8 cellular contexts compared by ENCODE assay signal in the genomic region with DNA sequence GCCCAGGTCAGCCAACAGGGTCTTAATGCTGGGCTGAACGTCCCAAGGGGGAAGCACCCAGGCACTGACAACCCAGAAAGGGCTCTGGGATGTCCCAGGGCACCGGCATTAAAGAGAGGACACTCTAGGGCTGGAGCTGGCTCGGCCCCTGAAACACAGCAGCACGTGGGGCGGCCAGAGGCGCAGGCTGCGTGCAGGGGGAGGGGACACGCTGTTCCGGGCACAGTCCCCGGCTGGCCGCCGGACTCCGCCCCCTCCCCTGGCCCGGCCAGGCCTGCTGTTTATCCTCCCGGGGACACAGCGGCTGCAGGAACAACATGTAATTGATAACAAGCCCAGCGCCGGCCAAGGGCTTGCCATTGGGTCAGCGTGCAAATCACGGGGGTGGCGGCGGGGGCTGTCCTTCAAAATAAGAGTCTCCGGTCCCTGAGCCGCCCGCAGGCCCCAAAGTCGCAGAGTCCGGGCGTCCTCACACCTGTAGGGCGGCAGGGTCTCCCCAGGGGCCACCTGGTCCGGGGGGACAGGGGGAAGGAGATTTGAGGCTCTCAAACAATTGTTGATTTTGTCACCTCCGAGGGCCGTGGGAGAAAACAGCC. TPM values are rescaled to one million over a fixed set of nuclear protein-coding genes. Genes with fewer than 3 reads are reported as not detected.
A peak's percentile ranks its signal among the peaks of the same experiment; 100 is the strongest.
DNase-seq lines count a peak whose midpoint lies in the region; TF ChIP-seq lines count a peak whose summit lies in the region.

No MANE protein-coding gene starts in this region.

- H3K9ac ChIP-seq in SK-N-MC (ENCODE audit: insufficient read length), result no peak overlapping the region

- no peaks in the 10 kb centered on the region for H3K9me3 ChIP-seq in SK-N-MC (ENCODE audit: low read depth, low read length)

- H3K79me2 ChIP-seq in ACC112 (ENCODE audit: control insufficient read depth, insufficient read depth, low read length, unreplicated experiment), result no peaks in the 10 kb centered on the region

- peaks cover 24% of the 10 kb centered on the region for H3K27me3 ChIP-seq in ACC112 (ENCODE audit: insufficient read depth, low read length)

- peak overlapping the region; percentile 45 for H2AFZ ChIP-seq in ACC112 (ENCODE audit: low read length, unreplicated experiment)

- H3K4me3 Mint-ChIP-seq in endothelial cell (ENCODE audit: unreplicated experiment), result peak overlapping the region; percentile 89

- peaks cover 36% of the 10 kb centered on the region for H3K4me1 ChIP-seq in ACC112 (ENCODE audit: control insufficient read depth, insufficient read depth, low read length, unreplicated experiment)

- H3K36me3 Mint-ChIP-seq in endothelial cell (ENCODE audit: low read depth, unreplicated experiment), result no peaks in the 10 kb centered on the region

- H3K4me1 Mint-ChIP-seq in endothelial cell (ENCODE audit: unreplicated experiment), result peaks cover 11% of the 10 kb centered on the region

- H3K4me3 ChIP-seq in ACC112 (ENCODE audit: low read depth, low read length) (peak overlapping the region; percentile 84), SK-N-MC (peak overlapping the region; percentile 78; the same call in 1 of the 2 replicates)

- peak; percentile 59 for DNase-seq in GM20000 (ENCODE audit: low spot score)
- no peak for DNase-seq in SK-N-MC (ENCODE audit: low read depth, low spot score)
- peak; percentile 71 for DNase-seq in endothelial cell (ENCODE audit: low spot score)
- peak; percentile 96 for DNase-seq in medulla oblongata (ENCODE audit: extremely low spot score)
- DNase-seq in superior temporal gyrus (ENCODE audit: extremely low spot score), result peak; percentile 93
- DNase-seq in cortex of kidney (lab: John Stamatoyannopoulos, UW), result no peak
- no peak for DNase-seq in AML-193 (lab: John Stamatoyannopoulos, UW)

- H3K36me3 ChIP-seq in ACC112 (ENCODE audit: insufficient read depth, low read length) (no peaks in the 10 kb centered on the region), SK-N-MC (ENCODE audit: insufficient read depth, low read length) (no peaks in the 10 kb centered on the region)

- H3K27me3 Mint-ChIP-seq in endothelial cell (ENCODE audit: unreplicated experiment), result peaks cover 11% of the 10 kb centered on the region

- no peaks in the 10 kb centered on the region for H3K9me3 Mint-ChIP-seq in endothelial cell (ENCODE audit: unreplicated experiment)

- no peak for TF ChIP-seq CTCF in GM20000 (IDR thresholded peaks at IDR 0.05; ENCODE audit: extremely low read depth, missing control alignments)
- TF ChIP-seq CTCF in endothelial cell (IDR thresholded peaks at IDR 0.05; ENCODE audit: unreplicated experiment), result no peak

- H3K27ac ChIP-seq in ACC112 (ENCODE audit: low read depth, low read length) (peak overlapping the region; percentile 16; the same call in 1 of the 2 replicates), SK-N-MC (no peak overlapping the region)

- peak overlapping the region; percentile 37 for H3K27ac Mint-ChIP-seq in endothelial cell (ENCODE audit: unreplicated experiment)

RNA-seq across cellular contexts. Expression of gene KLF15, which starts 1.3 kb away (rescaled TPM):
- 0.67 TPM for total RNA-seq in endothelial cell (ENCODE audit: unreplicated experiment)

RNA-seq across cellular contexts. Expression of gene CFAP100, which starts 38.8 kb away (rescaled TPM):
- not detected for total RNA-seq in endothelial cell (ENCODE audit: unreplicated experiment)

Comparison
In these comparisons a context has a peak if more than half of its experiments do, and no peak if none do; other contexts are left out.
1. DNase-seq: peak in GM20000 (single experiment), endothelial cell (single experiment), medulla oblongata (single experiment) and superior temporal gyrus (single experiment); none in SK-N-MC (single experiment), cortex of kidney (single experiment) and AML-193 (0 of 2).